Comparison of ENCODE assay signal across 1 cellular context in genomic region chr5:57494104-57495098, GRCh38.
A peak's percentile ranks its signal among the peaks of the same experiment; 100 is the strongest.
TF ChIP-seq lines count a peak whose summit lies in the region.

No MANE protein-coding gene starts in this region.

TF ChIP-seq in K562, 482 proteins besides CTCF, POLR2A, EP300 and RAD21 (continued from another document and continues in another):
- TF ChIP-seq PRDM10 (IDR thresholded peaks at IDR 0.05; ENCODE audit: partially characterized antibody): peak; percentile 36
- no peak for TF ChIP-seq ZNF354B (CRISPR knock-in tag; IDR thresholded peaks at IDR 0.05)
- no peak for TF ChIP-seq ETS1 (conservative IDR thresholded peaks at IDR 0.05; ENCODE audit: control insufficient read depth, low read depth, low read length)
- TF ChIP-seq ARNT (IDR thresholded peaks at IDR 0.05): no peak
- TF ChIP-seq IRF1 (CRISPR knock-in tag; IDR thresholded peaks at IDR 0.05; ENCODE audit: borderline replicate concordance): no peak
- TF ChIP-seq GMEB1 (CRISPR knock-in tag; IDR thresholded peaks at IDR 0.05): no peak
- TF ChIP-seq MTA3 (IDR thresholded peaks at IDR 0.05; ENCODE audit: borderline replicate concordance): no peak
- peak; percentile 95 for TF ChIP-seq FOSL1 (tag; conservative IDR thresholded peaks at IDR 0.05)
- TF ChIP-seq HMGXB4 (CRISPR knock-in tag; IDR thresholded peaks at IDR 0.05): no peak
- no peak for TF ChIP-seq SP2 (IDR thresholded peaks at IDR 0.05; ENCODE audit: extremely low read depth, low read depth, low read length, poor library complexity, severe bottlenecking)
- no peak for TF ChIP-seq HBP1 (CRISPR knock-in tag; IDR thresholded peaks at IDR 0.05)
- peak; percentile 87 for TF ChIP-seq SMARCE1 (IDR thresholded peaks at IDR 0.05)
- no peak for TF ChIP-seq SNRNP70 (optimal IDR thresholded peaks at IDR 0.05; ENCODE audit: low read depth, low read length)
- no peak for TF ChIP-seq ZFP1 (CRISPR knock-in tag; IDR thresholded peaks at IDR 0.05)
- peak; percentile 35; the same call in 1 of the 2 replicates for TF ChIP-seq L3MBTL2 (IDR thresholded peaks at IDR 0.05)
- no peak for TF ChIP-seq SNIP1 (IDR thresholded peaks at IDR 0.05; ENCODE audit: low read depth)
- TF ChIP-seq RNF2 (IDR thresholded peaks at IDR 0.05): no peak
- 0 out of 4 replicates have a peak, but pooled peaks of 1 of the 2 experiments have one; percentile 20 for TF ChIP-seq RCOR1 (IDR thresholded peaks at IDR 0.05; ENCODE audit: borderline replicate concordance in 1 of 2, low read depth in 2 of 2, low read length in 2 of 2)
- no peak for TF ChIP-seq FOXA1 (IDR thresholded peaks at IDR 0.05; ENCODE audit: borderline replicate concordance)
- peak; percentile 66 for TF ChIP-seq ATF3 (IDR thresholded peaks at IDR 0.05)
- TF ChIP-seq ATF3 (CRISPR knock-in tag; conservative IDR thresholded peaks at IDR 0.05): no peak
- peak; percentile 54 for TF ChIP-seq CBFA2T3 (IDR thresholded peaks at IDR 0.05)
- no peak for TF ChIP-seq FOXP4 (CRISPR knock-in tag; IDR thresholded peaks at IDR 0.05; ENCODE audit: borderline replicate concordance)
- TF ChIP-seq JUN (IDR thresholded peaks at IDR 0.05; ENCODE audit: borderline replicate concordance, low read depth, low read length): peak; percentile 37; the same call in 1 of the 2 replicates
- TF ChIP-seq JUN (CRISPR knock-in tag; IDR thresholded peaks at IDR 0.05; ENCODE audit: borderline replicate concordance): no peak
- TF ChIP-seq GATAD2A (IDR thresholded peaks at IDR 0.05): no peak
- no peak for TF ChIP-seq SMAD2 (IDR thresholded peaks at IDR 0.05; ENCODE audit: low read depth, low read length)
- TF ChIP-seq CHD7 (IDR thresholded peaks at IDR 0.05; ENCODE audit: low read depth, low read length): no peak
- no peak for TF ChIP-seq POLR2G (IDR thresholded peaks at IDR 0.05; ENCODE audit: low read depth, low read length)
- TF ChIP-seq ZNF239 (CRISPR knock-in tag; IDR thresholded peaks at IDR 0.05): no peak
- TF ChIP-seq ZNF764 (CRISPR knock-in tag; IDR thresholded peaks at IDR 0.05; ENCODE audit: low read depth): no peak
